10 cellular contexts compared by ENCODE assay signal in the genomic region with DNA sequence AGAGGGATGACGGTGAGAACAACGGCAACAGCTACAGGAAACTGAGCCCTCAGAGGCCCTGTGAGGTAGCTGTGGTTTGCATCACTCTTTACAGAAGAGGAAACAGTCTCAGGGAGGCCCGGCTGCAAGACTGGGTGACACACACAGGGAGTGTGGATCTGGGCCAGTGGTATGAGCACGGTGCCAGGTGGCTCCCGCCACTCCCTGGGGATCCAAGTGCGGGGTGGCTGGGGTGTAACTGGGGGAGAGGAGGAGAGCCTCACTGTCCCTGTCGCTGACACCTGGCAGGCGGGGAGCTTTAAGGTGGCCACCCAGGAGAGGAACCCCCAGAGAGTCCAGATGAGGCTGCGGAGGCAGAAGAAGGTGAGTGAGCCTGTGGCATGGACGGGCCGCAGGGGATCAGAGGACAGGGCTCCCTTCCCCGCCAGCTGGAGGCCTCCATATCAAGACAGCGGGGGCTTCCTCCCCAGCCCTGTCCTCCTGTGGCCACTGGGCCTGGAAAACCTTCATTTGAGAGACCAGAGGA. TPM values are rescaled to one million over a fixed set of nuclear protein-coding genes. Genes with fewer than 3 reads are reported as not detected.
A peak's percentile ranks its signal among the peaks of the same experiment; 100 is the strongest.
DNase-seq lines count a peak whose midpoint lies in the region; TF ChIP-seq lines count a peak whose summit lies in the region.
"Had no signal": no experiment of that assay in that cellular context is flagged by ENCODE, and none has a peak within 500 bp of the region (broad histone marks: within the 10 kb centered on the region; RNA-seq: fewer than 3 reads in every experiment).

No MANE protein-coding gene starts in this region.

- intact Hi-C loops in testis (cut with DNase I; ENCODE audit: low total_unique reads) = no loop called here

- H3K27ac Mint-ChIP-seq in type B pancreatic cell = no peak overlapping the region

- TF ChIP-seq POLR2A in testis (IDR thresholded peaks at IDR 0.05) = no peak

- peaks cover 6% of the 10 kb centered on the region for H3K4me1 Mint-ChIP-seq in type B pancreatic cell (ENCODE audit: unreplicated experiment)

- no peaks in the 10 kb centered on the region for H3K9me2 ChIP-seq in Karpas-422 (replicated peaks; ENCODE audit: insufficient read depth, low read length)

- peak overlapping the region; percentile 93 for H3K4me2 ChIP-seq in Karpas-422 (ENCODE audit: low read depth, low read length, poor library complexity, severe bottlenecking)

- peaks cover 20% of the 10 kb centered on the region for H3K36me3 Mint-ChIP-seq in type B pancreatic cell

- no peaks in the 10 kb centered on the region for H3K27me3 Mint-ChIP-seq in type B pancreatic cell

- H3K4me3 ChIP-seq in Karpas-422 (ENCODE audit: low read length) (peak overlapping the region; percentile 68), testis (no peak overlapping the region)

- peak overlapping the region; percentile 85 for H3K9ac ChIP-seq in Karpas-422 (ENCODE audit: low read length)

- peaks cover 84% of the 10 kb centered on the region for H3K4me1 ChIP-seq in Karpas-422 (ENCODE audit: low read length)
- no peaks in the 10 kb centered on the region for H3K4me1 ChIP-seq in testis

- WGBS in testis, 2 donors = 81 to 89% methylated on average over 10 to 13 of the region's 13 CpGs

- no peak overlapping the region for H3K4me3 Mint-ChIP-seq in type B pancreatic cell

- H3K9me3 ChIP-seq in Karpas-422 (ENCODE audit: low read length) (no peaks in the 10 kb centered on the region), testis (no peaks in the 10 kb centered on the region)

- H3K36me3 ChIP-seq in Karpas-422 (ENCODE audit: insufficient read depth, low read length) = peaks cover 54% of the 10 kb centered on the region
- H3K36me3 ChIP-seq in testis (ENCODE audit: low read depth, missing control alignments) = no peaks in the 10 kb centered on the region

- H3K9me3 Mint-ChIP-seq in type B pancreatic cell = no peaks in the 10 kb centered on the region

- H2AFZ ChIP-seq in Karpas-422 (ENCODE audit: low read length) = no peak overlapping the region

- H3K79me2 ChIP-seq in Karpas-422 (ENCODE audit: low read length) = peaks cover 42% of the 10 kb centered on the region

- peak; percentile 65 for DNase-seq in NK-92 treated with Interleukin-12 subunit alpha and Interleukin-12 subunit beta, amount 100 ng/mL, for 24 hours (lab: John Stamatoyannopoulos, UW)
- no peak for DNase-seq in NK-92 (lab: John Stamatoyannopoulos, UW; ENCODE audit: unreplicated experiment)
- peak; percentile 95 for DNase-seq in Karpas-422
- peak; percentile 82 to 84 for DNase-seq in activated T-cell treated with anti-CD3 and anti-CD28 coated beads, Interleukin-2, amount 50 U/mL, for 48 hours
- DNase-seq in mucosa of gallbladder (ENCODE audit: low spot score) = peak; percentile 51
- DNase-seq in type B pancreatic cell (ENCODE audit: extremely low spot score, unreplicated experiment) = peak; percentile 61
- DNase-seq in GOT3 (lab: John Stamatoyannopoulos, UW) = no peak
- DNase-seq in testis = no peak

- no peak for TF ChIP-seq CTCF in type B pancreatic cell (conservative IDR thresholded peaks at IDR 0.05)
- no peak for TF ChIP-seq CTCF in testis (IDR thresholded peaks at IDR 0.05)

- H3K27me3 ChIP-seq in Karpas-422 (ENCODE audit: low read length) = no peaks in the 10 kb centered on the region
- H3K27me3 ChIP-seq in testis = no peaks in the 10 kb centered on the region

- no peaks in the 10 kb centered on the region for H4K20me1 ChIP-seq in Karpas-422 (ENCODE audit: insufficient read depth, low read depth, low read length)

- H3K27ac ChIP-seq in Karpas-422 (ENCODE audit: low read length) (peak overlapping the region; percentile 98), testis (no peak overlapping the region)
- H3K27ac ChIP-seq: VCaP had no signal

RNA-seq across cellular contexts. Expression of a gene that starts 5.6 kb away (rescaled TPM):
- total RNA-seq in Karpas-422 (2014; rRNA removed; shearing (Covaris generic); ENCODE audit: low replicate concordance) = 103 and 125 TPM in 2 replicates
- total RNA-seq in mucosa of gallbladder (0.49 TPM), type B pancreatic cell (ENCODE audit: low replicate concordance) (not detected in 2 replicates), testis (1 to 10 TPM; 5.3 to 8.1 TPM)
- polyA plus RNA-seq in testis (ENCODE audit: insufficient read depth, low read depth, low replicate concordance) = 10.1 TPM

RNA-seq across cellular contexts. Expression of a gene that starts 54.5 kb away (rescaled TPM):
- 8.5 and 12.0 TPM in 2 replicates for total RNA-seq in Karpas-422 (2014; rRNA removed; shearing (Covaris generic); ENCODE audit: low replicate concordance)
- 6.8 TPM for total RNA-seq in mucosa of gallbladder
- total RNA-seq in type B pancreatic cell (ENCODE audit: low replicate concordance) = 10.7 and 12.3 TPM in 2 replicates
- 1 to 10 TPM; 7.2 to 8.7 TPM for total RNA-seq in testis
- 2.9 TPM for polyA plus RNA-seq in testis (ENCODE audit: insufficient read depth, low read depth, low replicate concordance)

RNA-seq across cellular contexts. Expression of a gene that starts 57.8 kb away (rescaled TPM):
- 321 and 642 TPM in 2 replicates for total RNA-seq in Karpas-422 (2014; rRNA removed; shearing (Covaris generic); ENCODE audit: low replicate concordance)
- not detected for total RNA-seq in mucosa of gallbladder
- total RNA-seq in type B pancreatic cell (ENCODE audit: low replicate concordance) = 0.92 TPM in 1 of 2 replicates, not detected in the other
- under 1 TPM in 1 of 2 donors, not detected in 1; 0.68 TPM for total RNA-seq in testis
- 1.2 TPM for polyA plus RNA-seq in testis (ENCODE audit: insufficient read depth, low read depth, low replicate concordance)
- total RNA-seq: skeletal muscle tissue had no signal

Comparison
In these comparisons a context has a peak if more than half of its experiments do, and no peak if none do; other contexts are left out.
1. DNase-seq: peak in NK-92 treated with Interleukin-12 subunit alpha and Interleukin-12 subunit beta, amount 100 ng/mL, for 24 hours (single experiment), Karpas-422 (single experiment), activated T-cell treated with anti-CD3 and anti-CD28 coated beads, Interleukin-2, amount 50 U/mL, for 48 hours (2 of 2), mucosa of gallbladder (single experiment) and type B pancreatic cell (single experiment); none in NK-92 (single experiment), GOT3 (single experiment) and testis (single experiment).
2. RNA of a gene that starts 5.6 kb away (total RNA-seq): 103 to 125 TPM in Karpas-422; 5.3 to 8.1 TPM in testis, 0.49 TPM in mucosa of gallbladder (single experiment) and not detected in type B pancreatic cell; every median in the first group is over 10 times any median in the second.
3. RNA of a gene that starts 57.8 kb away (total RNA-seq): 321 to 642 TPM in Karpas-422; 0.92 TPM in type B pancreatic cell, 0.68 TPM in testis and not detected in mucosa of gallbladder (single experiment); every median in the first group is over 100 times any median in the second.